In the genomic region with DNA sequence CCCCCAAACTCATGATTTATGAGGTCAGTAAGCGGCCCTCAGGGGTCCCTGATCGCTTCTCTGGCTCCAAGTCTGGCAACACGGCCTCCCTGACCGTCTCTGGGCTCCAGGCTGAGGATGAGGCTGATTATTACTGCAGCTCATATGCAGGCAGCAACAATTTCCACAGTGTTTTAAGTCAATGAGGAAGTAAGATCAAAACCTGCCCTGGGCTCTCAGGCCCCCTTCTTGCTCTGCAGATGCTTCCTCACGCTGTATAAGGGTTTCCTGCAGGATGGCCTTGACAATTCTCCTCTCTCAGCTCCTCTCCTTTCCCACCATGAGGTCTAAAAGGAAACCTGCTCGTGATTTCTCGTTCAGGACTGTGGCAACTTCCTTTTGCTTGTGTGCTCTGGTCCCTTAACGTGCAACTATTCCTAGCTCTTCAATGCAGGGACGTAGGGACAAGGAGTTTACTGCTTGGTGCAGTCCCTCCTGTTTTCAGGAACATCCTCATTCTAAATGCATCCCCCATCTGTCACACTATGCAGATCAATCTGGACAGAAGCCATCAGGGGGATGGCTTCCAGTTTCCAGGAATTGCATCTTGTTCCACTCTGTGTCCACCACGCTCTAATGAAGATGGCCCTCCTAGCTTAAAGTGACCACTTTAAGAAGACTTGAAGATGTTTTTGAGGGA, we compare ENCODE assay signal across 1 cellular context.
TF ChIP-seq lines count a peak whose summit lies in the region.

No MANE protein-coding gene starts in this region.

TF ChIP-seq in GM23338, 12 proteins besides CTCF, POLR2A, EP300 and RAD21 (continued from another document):
- TF ChIP-seq, protein P1, sequence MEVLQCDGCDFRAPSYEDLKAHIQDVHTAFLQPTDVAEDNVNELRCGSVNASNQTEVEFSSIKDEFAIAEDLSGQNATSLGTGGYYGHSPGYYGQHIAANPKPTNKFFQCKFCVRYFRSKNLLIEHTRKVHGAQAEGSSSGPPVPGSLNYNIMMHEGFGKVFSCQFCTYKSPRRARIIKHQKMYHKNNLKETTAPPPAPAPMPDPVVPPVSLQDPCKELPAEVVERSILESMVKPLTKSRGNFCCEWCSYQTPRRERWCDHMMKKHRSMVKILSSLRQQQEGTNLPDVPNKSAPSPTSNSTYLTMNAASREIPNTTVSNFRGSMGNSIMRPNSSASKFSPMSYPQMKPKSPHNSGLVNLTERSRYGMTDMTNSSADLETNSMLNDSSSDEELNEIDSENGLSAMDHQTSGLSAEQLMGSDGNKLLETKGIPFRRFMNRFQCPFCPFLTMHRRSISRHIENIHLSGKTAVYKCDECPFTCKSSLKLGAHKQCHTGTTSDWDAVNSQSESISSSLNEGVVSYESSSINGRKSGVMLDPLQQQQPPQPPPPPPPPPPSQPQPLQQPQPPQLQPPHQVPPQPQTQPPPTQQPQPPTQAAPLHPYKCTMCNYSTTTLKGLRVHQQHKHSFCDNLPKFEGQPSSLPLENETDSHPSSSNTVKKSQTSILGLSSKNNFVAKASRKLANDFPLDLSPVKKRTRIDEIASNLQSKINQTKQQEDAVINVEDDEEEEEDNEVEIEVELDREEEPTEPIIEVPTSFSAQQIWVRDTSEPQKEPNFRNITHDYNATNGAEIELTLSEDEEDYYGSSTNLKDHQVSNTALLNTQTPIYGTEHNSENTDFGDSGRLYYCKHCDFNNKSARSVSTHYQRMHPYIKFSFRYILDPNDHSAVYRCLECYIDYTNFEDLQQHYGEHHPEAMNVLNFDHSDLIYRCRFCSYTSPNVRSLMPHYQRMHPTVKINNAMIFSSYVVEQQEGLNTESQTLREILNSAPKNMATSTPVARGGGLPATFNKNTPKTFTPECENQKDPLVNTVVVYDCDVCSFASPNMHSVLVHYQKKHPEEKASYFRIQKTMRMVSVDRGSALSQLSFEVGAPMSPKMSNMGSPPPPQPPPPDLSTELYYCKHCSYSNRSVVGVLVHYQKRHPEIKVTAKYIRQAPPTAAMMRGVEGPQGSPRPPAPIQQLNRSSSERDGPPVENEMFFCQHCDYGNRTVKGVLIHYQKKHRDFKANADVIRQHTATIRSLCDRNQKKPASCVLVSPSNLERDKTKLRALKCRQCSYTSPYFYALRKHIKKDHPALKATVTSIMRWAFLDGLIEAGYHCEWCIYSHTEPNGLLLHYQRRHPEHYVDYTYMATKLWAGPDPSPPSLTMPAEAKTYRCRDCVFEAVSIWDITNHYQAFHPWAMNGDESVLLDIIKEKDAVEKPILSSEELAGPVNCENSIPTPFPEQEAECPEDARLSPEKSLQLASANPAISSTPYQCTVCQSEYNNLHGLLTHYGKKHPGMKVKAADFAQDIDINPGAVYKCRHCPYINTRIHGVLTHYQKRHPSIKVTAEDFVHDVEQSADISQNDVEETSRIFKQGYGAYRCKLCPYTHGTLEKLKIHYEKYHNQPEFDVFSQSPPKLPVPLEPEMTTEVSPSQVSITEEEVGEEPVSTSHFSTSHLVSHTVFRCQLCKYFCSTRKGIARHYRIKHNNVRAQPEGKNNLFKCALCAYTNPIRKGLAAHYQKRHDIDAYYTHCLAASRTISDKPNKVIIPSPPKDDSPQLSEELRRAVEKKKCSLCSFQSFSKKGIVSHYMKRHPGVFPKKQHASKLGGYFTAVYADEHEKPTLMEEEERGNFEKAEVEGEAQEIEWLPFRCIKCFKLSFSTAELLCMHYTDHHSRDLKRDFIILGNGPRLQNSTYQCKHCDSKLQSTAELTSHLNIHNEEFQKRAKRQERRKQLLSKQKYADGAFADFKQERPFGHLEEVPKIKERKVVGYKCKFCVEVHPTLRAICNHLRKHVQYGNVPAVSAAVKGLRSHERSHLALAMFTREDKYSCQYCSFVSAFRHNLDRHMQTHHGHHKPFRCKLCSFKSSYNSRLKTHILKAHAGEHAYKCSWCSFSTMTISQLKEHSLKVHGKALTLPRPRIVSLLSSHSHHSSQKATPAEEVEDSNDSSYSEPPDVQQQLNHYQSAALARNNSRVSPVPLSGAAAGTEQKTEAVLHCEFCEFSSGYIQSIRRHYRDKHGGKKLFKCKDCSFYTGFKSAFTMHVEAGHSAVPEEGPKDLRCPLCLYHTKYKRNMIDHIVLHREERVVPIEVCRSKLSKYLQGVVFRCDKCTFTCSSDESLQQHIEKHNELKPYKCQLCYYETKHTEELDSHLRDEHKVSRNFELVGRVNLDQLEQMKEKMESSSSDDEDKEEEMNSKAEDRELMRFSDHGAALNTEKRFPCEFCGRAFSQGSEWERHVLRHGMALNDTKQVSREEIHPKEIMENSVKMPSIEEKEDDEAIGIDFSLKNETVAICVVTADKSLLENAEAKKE (CRISPR knock-in tag; IDR thresholded peaks at IDR 0.05) = no peak
- TF ChIP-seq, protein P2, sequence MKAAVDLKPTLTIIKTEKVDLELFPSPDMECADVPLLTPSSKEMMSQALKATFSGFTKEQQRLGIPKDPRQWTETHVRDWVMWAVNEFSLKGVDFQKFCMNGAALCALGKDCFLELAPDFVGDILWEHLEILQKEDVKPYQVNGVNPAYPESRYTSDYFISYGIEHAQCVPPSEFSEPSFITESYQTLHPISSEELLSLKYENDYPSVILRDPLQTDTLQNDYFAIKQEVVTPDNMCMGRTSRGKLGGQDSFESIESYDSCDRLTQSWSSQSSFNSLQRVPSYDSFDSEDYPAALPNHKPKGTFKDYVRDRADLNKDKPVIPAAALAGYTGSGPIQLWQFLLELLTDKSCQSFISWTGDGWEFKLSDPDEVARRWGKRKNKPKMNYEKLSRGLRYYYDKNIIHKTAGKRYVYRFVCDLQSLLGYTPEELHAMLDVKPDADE (IDR thresholded peaks at IDR 0.05) = no peak
